ENCODE assay signal across 12 cellular contexts in the genomic region with DNA sequence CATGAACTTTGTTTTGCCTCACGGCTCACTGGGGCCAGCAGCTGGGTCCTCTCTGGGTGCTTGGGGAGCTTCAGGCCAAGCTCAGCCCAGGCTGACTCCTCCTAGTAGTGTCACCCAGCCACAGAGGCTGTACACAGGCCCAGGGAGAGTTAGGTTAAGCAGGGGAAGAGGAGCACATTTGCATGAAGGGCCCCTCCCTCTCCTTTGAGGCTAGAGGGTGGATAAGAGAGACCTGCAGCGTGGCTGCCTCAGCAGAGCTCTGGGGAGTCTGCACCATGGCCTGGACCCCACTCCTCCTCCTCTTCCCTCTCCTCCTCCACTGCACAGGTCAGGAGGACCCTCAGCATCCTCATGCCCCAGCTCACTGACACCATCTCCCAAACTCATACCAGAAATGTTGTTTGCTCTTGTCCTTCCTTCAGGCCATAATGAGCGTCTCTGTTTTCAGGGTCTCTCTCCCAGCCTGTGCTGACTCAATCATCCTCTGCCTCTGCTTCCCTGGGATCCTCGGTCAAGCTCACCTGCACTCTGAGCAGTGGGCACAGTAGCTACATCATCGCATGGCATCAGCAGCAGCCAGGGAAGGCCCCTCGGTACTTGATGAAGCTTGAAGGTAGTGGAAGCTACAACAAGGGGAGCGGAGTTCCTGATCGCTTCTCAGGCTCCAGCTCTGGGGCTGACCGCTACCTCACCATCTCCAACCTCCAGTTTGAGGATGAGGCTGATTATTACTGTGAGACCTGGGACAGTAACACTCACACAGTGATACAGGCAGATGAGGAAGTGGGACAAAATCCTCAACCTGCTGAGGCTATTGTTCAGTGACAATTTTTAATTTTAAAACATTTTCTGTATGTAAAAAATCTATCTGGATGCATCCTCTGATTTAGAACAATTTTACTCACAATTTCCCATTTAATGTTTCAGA.
DNase-seq lines count a peak whose midpoint lies in the region; ATAC-seq and TF ChIP-seq lines count a peak whose summit lies in the region.
"Had no signal": no experiment of that assay in that cellular context is flagged by ENCODE, and none has a peak within 500 bp of the region (broad histone marks: within the 10 kb centered on the region; RNA-seq: fewer than 3 reads in every experiment).

No MANE protein-coding gene starts in this region.

- CTCF ChIA-PET in GM10248 (lab: Yijun Ruan, JAX): interaction anchor here (0.8 to 6.1 kb wide), 6 partner anchors 9 to 131 kb away, joined by 3 to 55 read pairs (median 6); no protein-coding TSS in a partner anchor

- no peak for TF ChIP-seq CTCF in GM10248 (IDR thresholded peaks at IDR 0.05; ENCODE audit: control extremely low read depth, extremely low read depth, low read depth, missing control alignments)

- POLR2A ChIA-PET in GM10248 (lab: Yijun Ruan, JAX): interaction anchor here (0.6 kb wide), 1 partner anchor 1663 kb away, joined by 5 read pairs; no protein-coding TSS in a partner anchor

- DNase-seq in GM10248 (ENCODE audit: extremely low spot score): peak; percentile 81
- peak; percentile 25 to 58 for DNase-seq in NCI-H526 (lab: John Stamatoyannopoulos, UW)
- no peak for DNase-seq in OCI-M2 (lab: John Stamatoyannopoulos, UW; ENCODE audit: unreplicated experiment)
- DNase-seq in inferior parietal cortex (ENCODE audit: extremely low spot score): no peak
- DNase-seq in Right ventricle myocardium superior: no peak
- no peak for DNase-seq in HuH-7.5 (ENCODE audit: low spot score)
- DNase-seq: KBM-7, lower lobe of right lung, retina, T-cell had no signal

- intact Hi-C loops in Right ventricle myocardium superior (cut with DNase I): no loop called here

- ATAC-seq in GM19324 (IDR thresholded peaks at IDR 0.05; ENCODE audit: low FRiP score, unreplicated experiment) (peak; percentile 74), HG02852 (IDR thresholded peaks at IDR 0.05; ENCODE audit: unreplicated experiment) (peak; percentile 93), Right ventricle myocardium superior (ENCODE audit: poor library complexity) (no peak)
- ATAC-seq: T-cell had no signal

Comparison
In these comparisons a context has a peak if more than half of its experiments do, and no peak if none do; other contexts are left out.
1. DNase-seq: peak in GM10248 (single experiment) and NCI-H526 (2 of 2); none in OCI-M2 (single experiment), inferior parietal cortex (single experiment), Right ventricle myocardium superior (single experiment) and HuH-7.5 (single experiment).